In the genomic region with DNA sequence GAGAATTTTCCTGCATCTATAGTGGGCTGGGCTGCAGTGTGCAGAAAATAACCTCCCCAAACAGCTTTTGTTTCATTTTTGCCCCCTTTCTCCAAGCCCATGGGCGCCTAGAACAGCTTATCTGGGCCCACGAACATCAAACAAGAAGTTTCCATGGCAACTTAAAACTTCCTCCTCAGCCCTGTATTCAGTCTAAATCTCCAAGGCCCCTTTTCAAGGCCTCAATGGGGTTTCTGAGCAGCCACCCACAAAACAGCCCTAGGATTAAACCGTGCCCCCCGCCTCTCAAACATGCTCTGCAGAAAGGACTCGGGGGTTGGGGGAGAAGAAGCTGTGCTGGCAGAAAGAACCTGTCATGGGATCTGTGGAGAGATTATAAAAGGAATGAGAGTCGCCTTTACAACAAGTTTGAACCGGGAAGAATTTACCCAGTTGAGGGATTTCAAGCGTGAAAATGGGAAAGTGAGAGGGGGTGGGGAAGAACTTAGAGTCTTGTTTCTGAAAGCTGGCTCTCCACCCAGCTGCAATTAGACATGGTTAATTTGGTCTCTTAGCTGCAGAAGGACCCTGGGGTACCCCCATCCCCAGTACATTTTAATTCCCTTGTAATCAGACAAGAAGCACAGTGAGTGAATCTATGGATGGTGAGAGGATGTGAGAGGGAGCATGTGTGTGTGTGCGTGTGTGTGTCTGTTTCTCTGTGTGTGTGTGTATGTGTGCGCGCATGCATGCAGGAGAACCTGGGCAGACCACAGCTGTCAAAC, we compare ENCODE assay signal across 12 cellular contexts. TPM values are rescaled to one million over a fixed set of nuclear protein-coding genes. Genes with fewer than 3 reads are reported as not detected.
DNase-seq lines count a peak whose midpoint lies in the region; ATAC-seq and TF ChIP-seq lines count a peak whose summit lies in the region.
"Had no signal": no experiment of that assay in that cellular context is flagged by ENCODE, and none has a peak within 500 bp of the region (broad histone marks: within the 10 kb centered on the region; RNA-seq: fewer than 3 reads in every experiment).

No MANE protein-coding gene starts in this region.

- H2AFZ ChIP-seq in smooth muscle cell (ENCODE audit: low read depth): no peak overlapping the region
- H2AFZ ChIP-seq: parathyroid adenoma had no signal

- CTCF ChIA-PET in HEK293 (lab: Yijun Ruan, JAX): interaction anchor here (2.3 kb wide), 1 partner anchor 11 kb away, joined by 11 read pairs; no protein-coding TSS in a partner anchor
- CTCF ChIA-PET in activated CD8-positive, alpha-beta memory T cell treated with anti-CD3 and anti-CD28 coated beads, Interleukin-2, amount 10 ng/mL, durations not matched to agents 7 days and 5 days (lab: Charles Lee): interaction anchor here (1.2 to 1.4 kb wide), 2 partner anchors 12 to 13 kb away, joined by 3 to 4 read pairs; no protein-coding TSS in a partner anchor

- H3K36me3 Mint-ChIP-seq in activated CD8-positive, alpha-beta memory T cell treated with anti-CD3 and anti-CD28 coated beads, Interleukin-2, amount 10 ng/mL, durations not matched to agents 7 days and 5 days: peaks cover 3% of the 10 kb centered on the region

- POLR2A ChIA-PET in HEK293 (lab: Yijun Ruan, JAX): no interaction called here

- peaks cover 35% of the 10 kb centered on the region for H3K27me3 Mint-ChIP-seq in activated CD8-positive, alpha-beta memory T cell treated with anti-CD3 and anti-CD28 coated beads, Interleukin-2, amount 10 ng/mL, durations not matched to agents 7 days and 5 days

- no peaks in the 10 kb centered on the region for H3K79me2 ChIP-seq in smooth muscle cell (ENCODE audit: low read depth)
- H3K79me2 ChIP-seq: parathyroid adenoma had no signal

- no peaks in the 10 kb centered on the region for H3K9me3 ChIP-seq in HEK293 (ENCODE audit: control insufficient read depth, insufficient read depth, low read depth, low read length)
- H3K9me3 ChIP-seq in SJCRH30 (replicated peaks): no peaks in the 10 kb centered on the region
- H3K9me3 ChIP-seq in smooth muscle cell (replicated peaks; ENCODE audit: low read depth): no peaks in the 10 kb centered on the region
- H3K9me3 ChIP-seq: lower lobe of right lung had no signal

- H3K27me3 ChIP-seq in SJCRH30: no peaks in the 10 kb centered on the region
- peaks cover 35% of the 10 kb centered on the region for H3K27me3 ChIP-seq in smooth muscle cell (ENCODE audit: low read depth)

- no peak overlapping the region for H3K4me3 Mint-ChIP-seq in activated CD8-positive, alpha-beta memory T cell treated with anti-CD3 and anti-CD28 coated beads, Interleukin-2, amount 10 ng/mL, durations not matched to agents 7 days and 5 days

- H3K36me3 ChIP-seq in HEK293 (ENCODE audit: control insufficient read depth in 2 of 2, insufficient read depth in 1 of 2, low read length in 2 of 2) (no peaks in the 10 kb centered on the region), SJCRH30 (no peaks in the 10 kb centered on the region), smooth muscle cell (ENCODE audit: low read depth) (no peaks in the 10 kb centered on the region)
- H3K36me3 ChIP-seq: lower lobe of right lung had no signal

- no peak overlapping the region for H3K4me2 ChIP-seq in smooth muscle cell

- 47% methylated on average over 11 of the region's 11 CpGs for WGBS in smooth muscle cell (ENCODE audit: low lambda C conversion rate)

- peaks cover 1% of the 10 kb centered on the region for H3K9me3 Mint-ChIP-seq in activated CD8-positive, alpha-beta memory T cell treated with anti-CD3 and anti-CD28 coated beads, Interleukin-2, amount 10 ng/mL, durations not matched to agents 7 days and 5 days (ENCODE audit: low read depth)

- H3K27ac ChIP-seq in HEK293 (ENCODE audit: extremely low read depth, low read depth, low read length) (no peak overlapping the region), SJCRH30 (peak overlapping the region; percentile 97), smooth muscle cell (ENCODE audit: low read depth) (no peak overlapping the region)
- H3K27ac ChIP-seq: coronary artery, lower lobe of right lung, parathyroid adenoma had no signal

- H3K4me1 ChIP-seq in HEK293 (ENCODE audit: control insufficient read depth, insufficient read depth, low read length): 0 out of 2 replicates have a peak, but pooled peaks cover 3% of the 10 kb centered on the region
- H3K4me1 ChIP-seq in SJCRH30: peaks cover 23% of the 10 kb centered on the region
- peaks cover 32% of the 10 kb centered on the region for H3K4me1 ChIP-seq in smooth muscle cell (ENCODE audit: low read depth)

- TF ChIP-seq CTCF in HEK293 (tag by site-specific recombination; IDR thresholded peaks at IDR 0.05) (no peak), smooth muscle cell (IDR thresholded peaks at IDR 0.05; ENCODE audit: borderline replicate concordance, insufficient read depth, poor library complexity, severe bottlenecking) (no peak)

- no peaks in the 10 kb centered on the region for H3F3A ChIP-seq in smooth muscle cell (ENCODE audit: low read depth)

- no peak for ATAC-seq in activated CD8-positive, alpha-beta memory T cell treated with anti-CD3 and anti-CD28 coated beads, Interleukin-2, amount 10 ng/mL, durations not matched to agents 7 days and 5 days
- ATAC-seq: lower lobe of right lung; stimulated activated naive CD8-positive, alpha-beta T cell treated with anti-CD3 and anti-CD28 coated beads, Interleukin-15, Interleukin-2, amounts not matched to agents 100 U/mL and 50 U/mL, for 24 hours had no signal

- no peak overlapping the region for H3K27ac Mint-ChIP-seq in activated CD8-positive, alpha-beta memory T cell treated with anti-CD3 and anti-CD28 coated beads, Interleukin-2, amount 10 ng/mL, durations not matched to agents 7 days and 5 days

- H4K20me1 ChIP-seq in smooth muscle cell (ENCODE audit: low read depth): no peaks in the 10 kb centered on the region

- H3K4me1 Mint-ChIP-seq in activated CD8-positive, alpha-beta memory T cell treated with anti-CD3 and anti-CD28 coated beads, Interleukin-2, amount 10 ng/mL, durations not matched to agents 7 days and 5 days: peaks cover 11% of the 10 kb centered on the region

- peak; percentile 78 to 91 for DNase-seq in SJCRH30
- peak; percentile 60 for DNase-seq in globus pallidus (ENCODE audit: low spot score)
- DNase-seq in renal cortical epithelial cell (ENCODE audit: low read depth): peak; percentile 83
- DNase-seq in OCI-M2 (lab: John Stamatoyannopoulos, UW; ENCODE audit: unreplicated experiment): no peak
- DNase-seq in activated CD8-positive, alpha-beta memory T cell treated with anti-CD3 and anti-CD28 coated beads, Interleukin-2, amount 10 ng/mL, durations not matched to agents 7 days and 5 days: no peak
- no peak for DNase-seq in smooth muscle cell (lab: John Stamatoyannopoulos, UW; ENCODE audit: unreplicated experiment)
- DNase-seq: lower lobe of right lung; stimulated activated CD4-positive, alpha-beta T cell treated with anti-CD3 and anti-CD28 coated beads, Interleukin-4, amount 100 ng/mL, for 24 hours; stimulated activated naive CD8-positive, alpha-beta T cell treated with anti-CD3 and anti-CD28 coated beads, Interleukin-15, Interleukin-2, amounts not matched to agents 100 U/mL and 50 U/mL, for 24 hours had no signal

- H3K4me3 ChIP-seq in HEK293 (ENCODE audit: low read depth, low read length) (no peak overlapping the region), SJCRH30 (peak overlapping the region; percentile 9; the same call in 1 of the 2 replicates), smooth muscle cell (no peak overlapping the region)
- H3K4me3 ChIP-seq: coronary artery, lower lobe of right lung had no signal

- H3K9ac ChIP-seq in smooth muscle cell (ENCODE audit: low read depth): no peak overlapping the region
- H3K9ac ChIP-seq: parathyroid adenoma had no signal

TF ChIP-seq in HEK293, 187 proteins besides CTCF, POLR2A, EP300 and RAD21 (continues in another document):
- TF ChIP-seq ZNF211 (tag by site-specific recombination; IDR thresholded peaks at IDR 0.05; ENCODE audit: low read depth): no peak
- TF ChIP-seq ZNF148 (tag by site-specific recombination; IDR thresholded peaks at IDR 0.05; ENCODE audit: borderline replicate concordance): no peak
- no peak for TF ChIP-seq ZBTB21 (tag by site-specific recombination; IDR thresholded peaks at IDR 0.05)

RNA-seq across cellular contexts. Expression of gene FAM107A, which starts 4.3 kb away (rescaled TPM):
- total RNA-seq in SJCRH30 (2014; rRNA removed; shearing (Covaris generic)): 2.0 and 2.6 TPM in 2 replicates
- 0.60 and 0.87 TPM in 2 replicates for total RNA-seq in renal cortical epithelial cell
- not detected for total RNA-seq in activated CD8-positive, alpha-beta memory T cell treated with anti-CD3 and anti-CD28 coated beads, Interleukin-2, amount 10 ng/mL, durations not matched to agents 7 days and 5 days
- not detected in 2 replicates for total RNA-seq in smooth muscle cell
- not detected in 2 replicates for polyA plus RNA-seq in smooth muscle cell

RNA-seq across cellular contexts. Expression of gene ACOX2, which starts 44.5 kb away (rescaled TPM):
- total RNA-seq in SJCRH30 (2014; rRNA removed; shearing (Covaris generic)): 0.15 and 0.26 TPM in 2 replicates
- total RNA-seq in renal cortical epithelial cell (0.75 TPM in 1 of 2 replicates, not detected in the other), smooth muscle cell (4.6 and 8.5 TPM in 2 replicates)
- not detected for total RNA-seq in activated CD8-positive, alpha-beta memory T cell treated with anti-CD3 and anti-CD28 coated beads, Interleukin-2, amount 10 ng/mL, durations not matched to agents 7 days and 5 days
- 7.5 and 13.2 TPM in 2 replicates for polyA plus RNA-seq in smooth muscle cell

Comparison
In these comparisons a context has a peak if more than half of its experiments do, and no peak if none do; other contexts are left out.
1. DNase-seq: peak in SJCRH30 (2 of 2), globus pallidus (single experiment) and renal cortical epithelial cell (single experiment); none in OCI-M2 (single experiment), activated CD8-positive, alpha-beta memory T cell treated with anti-CD3 and anti-CD28 coated beads, Interleukin-2, amount 10 ng/mL, durations not matched to agents 7 days and 5 days (single experiment) and smooth muscle cell (single experiment).